Comparison of ENCODE assay signal across 16 cellular contexts in genomic region chr10:81725851-81726250, GRCh38.
DNase-seq lines count a peak whose midpoint lies in the region; ATAC-seq lines count a peak whose summit lies in the region.
"Had no signal": no experiment of that assay in that cellular context is flagged by ENCODE, and none has a peak within 500 bp of the region (broad histone marks: within the 10 kb centered on the region; RNA-seq: fewer than 3 reads in every experiment).

No MANE protein-coding gene starts in this region.

- no peaks in the 10 kb centered on the region for H3K27me3 Mint-ChIP-seq in CD4-positive, CD25-positive, alpha-beta regulatory T cell
- H3K27me3 Mint-ChIP-seq in T-cell = no peaks in the 10 kb centered on the region
- no peaks in the 10 kb centered on the region for H3K27me3 Mint-ChIP-seq in naive thymus-derived CD4-positive, alpha-beta T cell
- H3K27me3 Mint-ChIP-seq: CD4-positive, alpha-beta memory T cell; IgD-negative memory B cell had no signal

- no peaks in the 10 kb centered on the region for H3K36me3 ChIP-seq in CD4-positive, CD25-positive, alpha-beta regulatory T cell (ENCODE audit: control insufficient read depth, insufficient read depth, low read length)
- no peaks in the 10 kb centered on the region for H3K36me3 ChIP-seq in naive thymus-derived CD4-positive, alpha-beta T cell (ENCODE audit: control insufficient read depth in 2 of 3, insufficient read depth in 3 of 3, low read length in 3 of 3)
- H3K36me3 ChIP-seq: BE2C had no signal

- ATAC-seq in CD4-positive, CD25-positive, alpha-beta regulatory T cell (ENCODE audit: low read depth in 2 of 2) = no peak
- no peak for ATAC-seq in T-cell (replicated peaks in 1 of 4)
- ATAC-seq in naive thymus-derived CD4-positive, alpha-beta T cell = no peak
- ATAC-seq in GM19455 (IDR thresholded peaks at IDR 0.05; ENCODE audit: unreplicated experiment) = no peak
- ATAC-seq: HepG2 had no signal

- H3K36me3 Mint-ChIP-seq in CD4-positive, CD25-positive, alpha-beta regulatory T cell = no peaks in the 10 kb centered on the region
- H3K36me3 Mint-ChIP-seq in T-cell = no peaks in the 10 kb centered on the region
- peaks cover 0 to 5% (median 0%) of the 10 kb centered on the region in 5 donors for H3K36me3 Mint-ChIP-seq in naive thymus-derived CD4-positive, alpha-beta T cell
- H3K36me3 Mint-ChIP-seq: CD4-positive, alpha-beta memory T cell; IgD-negative memory B cell had no signal

- H3K4me1 ChIP-seq in CD4-positive, CD25-positive, alpha-beta regulatory T cell (ENCODE audit: control insufficient read depth, insufficient read depth, low read length, poor library complexity, severe bottlenecking) = peaks cover 4% of the 10 kb centered on the region
- peaks cover 0 to 16% of the 10 kb centered on the region in 2 donors for H3K4me1 ChIP-seq in naive thymus-derived CD4-positive, alpha-beta T cell (ENCODE audit: control insufficient read depth in 2 of 2, insufficient read depth in 2 of 2, low read length in 2 of 2)
- H3K4me1 ChIP-seq: BE2C had no signal

- H3K27ac ChIP-seq in CD4-positive, CD25-positive, alpha-beta regulatory T cell (ENCODE audit: insufficient read depth, low read length, poor library complexity, severe bottlenecking) = no peak overlapping the region
- H3K27ac ChIP-seq in naive thymus-derived CD4-positive, alpha-beta T cell (ENCODE audit: low read depth, low read length) = no peak overlapping the region

- H3K9me3 Mint-ChIP-seq in CD4-positive, CD25-positive, alpha-beta regulatory T cell = peaks cover 0 to 6% (median 1%) of the 10 kb centered on the region in 7 donors
- H3K9me3 Mint-ChIP-seq in T-cell = peaks cover 2 to 5% (median 5%) of the 10 kb centered on the region in 3 donors
- H3K9me3 Mint-ChIP-seq in naive thymus-derived CD4-positive, alpha-beta T cell = peaks cover 0 to 6% (median 0%) of the 10 kb centered on the region in 11 donors
- H3K9me3 Mint-ChIP-seq: IgD-negative memory B cell had no signal

- no peaks in the 10 kb centered on the region for H3K27me3 ChIP-seq in CD4-positive, CD25-positive, alpha-beta regulatory T cell (ENCODE audit: control insufficient read depth, insufficient read depth, low read length)
- no peaks in the 10 kb centered on the region for H3K27me3 ChIP-seq in naive thymus-derived CD4-positive, alpha-beta T cell (ENCODE audit: control insufficient read depth in 2 of 2, insufficient read depth in 2 of 2, low read length in 2 of 2)
- H3K27me3 ChIP-seq: BE2C had no signal

- CTCF ChIA-PET in T-cell (lab: Charles Lee) = no interaction called here
- CTCF ChIA-PET in naive thymus-derived CD4-positive, alpha-beta T cell (lab: Charles Lee) = no interaction called here

- intact Hi-C loops in naive thymus-derived CD4-positive, alpha-beta T cell (cut with micrococcal nuclease) = no loop called here

- DNase-seq in CD4-positive, CD25-positive, alpha-beta regulatory T cell = no peak
- DNase-seq in T-cell = no peak
- no peak for DNase-seq in naive thymus-derived CD4-positive, alpha-beta T cell
- DNase-seq in renal cortical epithelial cell (ENCODE audit: low read depth) = peak; percentile 25
- no peak for DNase-seq in OCI-M2 (lab: John Stamatoyannopoulos, UW; ENCODE audit: unreplicated experiment)
- DNase-seq: ACHN; BE2C; C1 segment of cervical spinal cord; Calu3; CD4-positive, alpha-beta memory T cell; DMS79 treated with DMSO at 0.1 percent for 48 hours; GF-D8; H9 had no signal

- POLR2A ChIA-PET in T-cell (lab: Charles Lee) = no interaction called here
- POLR2A ChIA-PET in naive thymus-derived CD4-positive, alpha-beta T cell (lab: Charles Lee) = no interaction called here

- peak overlapping the region in 2 of 3 donors; percentile 71 to 88 for H3K27ac Mint-ChIP-seq in CD4-positive, CD25-positive, alpha-beta regulatory T cell
- peak overlapping the region; percentile 91 to 93 for H3K27ac Mint-ChIP-seq in T-cell
- peak overlapping the region in 8 of 9 donors; percentile 51 to 94 (median 90) for H3K27ac Mint-ChIP-seq in naive thymus-derived CD4-positive, alpha-beta T cell
- H3K27ac Mint-ChIP-seq: IgD-negative memory B cell had no signal

- peaks cover 0 to 33% (median 8%) of the 10 kb centered on the region in 4 donors for H3K4me1 Mint-ChIP-seq in CD4-positive, CD25-positive, alpha-beta regulatory T cell
- H3K4me1 Mint-ChIP-seq in T-cell = peaks cover 24 to 30% (median 25%) of the 10 kb centered on the region in 3 donors
- peaks cover 13 to 47% (median 35%) of the 10 kb centered on the region in 7 donors for H3K4me1 Mint-ChIP-seq in naive thymus-derived CD4-positive, alpha-beta T cell
- H3K4me1 Mint-ChIP-seq: CD4-positive, alpha-beta memory T cell had no signal

- no peaks in the 10 kb centered on the region for H3K9me3 ChIP-seq in CD4-positive, CD25-positive, alpha-beta regulatory T cell (ENCODE audit: control insufficient read depth in 2 of 2, low read length in 2 of 2)
- H3K9me3 ChIP-seq in naive thymus-derived CD4-positive, alpha-beta T cell (ENCODE audit: control insufficient read depth in 2 of 3, low read length in 3 of 3) = no peaks in the 10 kb centered on the region
- H3K9me3 ChIP-seq: BE2C had no signal

- H3K4me3 ChIP-seq in CD4-positive, CD25-positive, alpha-beta regulatory T cell (ENCODE audit: low read depth, low read length) = no peak overlapping the region
- H3K4me3 ChIP-seq in naive thymus-derived CD4-positive, alpha-beta T cell (ENCODE audit: low read length) = no peak overlapping the region

- no peak overlapping the region for H3K4me3 Mint-ChIP-seq in CD4-positive, CD25-positive, alpha-beta regulatory T cell
- H3K4me3 Mint-ChIP-seq in T-cell = no peak overlapping the region
- H3K4me3 Mint-ChIP-seq in naive thymus-derived CD4-positive, alpha-beta T cell = peak overlapping the region in 1 of 10 donors; percentile 17
- H3K4me3 Mint-ChIP-seq: CD4-positive, alpha-beta memory T cell; H9; IgD-negative memory B cell had no signal
